ENCODE assay signal across 25 cellular contexts in the genomic region with DNA sequence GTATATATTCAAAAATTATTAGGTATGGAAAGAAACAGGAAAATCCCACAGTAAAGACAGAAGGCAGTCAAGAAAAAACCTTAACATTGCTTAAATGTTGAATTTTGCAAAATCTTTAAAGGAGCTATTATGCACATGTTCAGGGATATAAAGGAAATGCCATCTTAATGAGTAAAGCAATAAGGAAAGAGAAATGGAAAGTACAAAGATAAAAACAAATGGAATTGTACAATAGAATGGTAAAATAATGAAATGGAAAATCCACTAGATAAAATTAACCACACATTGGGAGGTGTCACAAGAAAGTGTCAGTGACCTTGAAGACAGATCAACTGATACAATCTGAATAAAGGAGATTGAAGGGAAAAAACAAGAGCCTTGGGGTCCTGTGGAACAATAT.
DNase-seq lines count a peak whose midpoint lies in the region; ATAC-seq, FAIRE-seq and TF ChIP-seq lines count a peak whose summit lies in the region.
"Had no signal": no experiment of that assay in that cellular context is flagged by ENCODE, and none has a peak within 500 bp of the region (broad histone marks: within the 10 kb centered on the region; RNA-seq: fewer than 3 reads in every experiment).

No MANE protein-coding gene starts in this region.

- H3K9me3 ChIP-seq in astrocyte (ENCODE audit: insufficient read depth, low read depth, low read length) = no peaks in the 10 kb centered on the region
- H3K9me3 ChIP-seq in fibroblast of lung (ENCODE audit: control insufficient read depth, insufficient read depth, low read depth, low read length) = no peaks in the 10 kb centered on the region
- no peaks in the 10 kb centered on the region for H3K9me3 ChIP-seq in effector memory CD4-positive, alpha-beta T cell (ENCODE audit: control insufficient read depth, low read length)

- no peak for ATAC-seq in GM19324 (IDR thresholded peaks at IDR 0.05; ENCODE audit: low FRiP score, unreplicated experiment)

- no peak overlapping the region for H3K27ac Mint-ChIP-seq in astrocyte (ENCODE audit: unreplicated experiment)
- H3K27ac Mint-ChIP-seq in CD14-positive monocyte = no peak overlapping the region

- no peaks in the 10 kb centered on the region for H3K27me3 ChIP-seq in astrocyte (ENCODE audit: insufficient read depth, low read length)
- no peaks in the 10 kb centered on the region for H3K27me3 ChIP-seq in fibroblast of lung (ENCODE audit: control insufficient read depth, insufficient read depth, low read length)
- H3K27me3 ChIP-seq in effector memory CD4-positive, alpha-beta T cell (replicated peaks; ENCODE audit: control insufficient read depth, insufficient read depth, low read length, poor library complexity, severe bottlenecking) = no peaks in the 10 kb centered on the region

- H3K4me2 ChIP-seq in astrocyte (ENCODE audit: low read length) (no peak overlapping the region), fibroblast of lung (ENCODE audit: extremely low read depth, insufficient read depth, low read length) (no peak overlapping the region)

- no peaks in the 10 kb centered on the region for H3K27me3 Mint-ChIP-seq in astrocyte (ENCODE audit: low read depth, unreplicated experiment)
- peaks cover 0 to 1% (median 0%) of the 10 kb centered on the region in 3 donors for H3K27me3 Mint-ChIP-seq in CD14-positive monocyte (ENCODE audit: low read depth in 3 of 3)

- H3K4me1 ChIP-seq in astrocyte (ENCODE audit: insufficient read depth, low read length) (no peaks in the 10 kb centered on the region), fibroblast of lung (ENCODE audit: control insufficient read depth, extremely low read depth, insufficient read depth, low read length) (no peaks in the 10 kb centered on the region)
- H3K4me1 ChIP-seq in effector memory CD4-positive, alpha-beta T cell (ENCODE audit: control insufficient read depth, insufficient read depth, low read length, poor library complexity, severe bottlenecking) = no peaks in the 10 kb centered on the region

- H3K9me3 Mint-ChIP-seq in astrocyte (ENCODE audit: unreplicated experiment) (no peaks in the 10 kb centered on the region), CD14-positive monocyte (peaks cover 0 to 3% (median 0%) of the 10 kb centered on the region in 7 donors)

- H3K4me1 Mint-ChIP-seq in astrocyte (ENCODE audit: low read depth, unreplicated experiment) = no peaks in the 10 kb centered on the region
- no peaks in the 10 kb centered on the region for H3K4me1 Mint-ChIP-seq in CD14-positive monocyte

- H3K4me3 ChIP-seq in AG10803 (ENCODE audit: low read length) = no peak overlapping the region
- H3K4me3 ChIP-seq in astrocyte (ENCODE audit: insufficient read depth, low read depth, low read length) = no peak overlapping the region
- no peak overlapping the region for H3K4me3 ChIP-seq in fibroblast of lung (replicated peaks in 1 of 4; ENCODE audit: control extremely low read depth in 1 of 4, insufficient read depth in 1 of 4, low read depth in 3 of 4, low read length in 4 of 4)
- H3K4me3 ChIP-seq in effector memory CD4-positive, alpha-beta T cell (ENCODE audit: insufficient read depth, low read depth, low read length, poor library complexity, severe bottlenecking) = no peak overlapping the region
- H3K4me3 ChIP-seq: SK-N-MC had no signal

- H3K4me3 Mint-ChIP-seq in astrocyte (ENCODE audit: unreplicated experiment) = no peak overlapping the region
- H3K4me3 Mint-ChIP-seq in CD14-positive monocyte = no peak overlapping the region

- no peak overlapping the region for H3K9ac ChIP-seq in astrocyte (ENCODE audit: low read length)
- no peak overlapping the region for H3K9ac ChIP-seq in fibroblast of lung (ENCODE audit: insufficient read depth, low read length)

- intact Hi-C loops in CD14-positive monocyte (cut with micrococcal nuclease) = no loop called here

- H2AFZ ChIP-seq in astrocyte (ENCODE audit: low read depth, low read length) (no peak overlapping the region), fibroblast of lung (ENCODE audit: low read length) (no peak overlapping the region)

- H3K36me3 ChIP-seq in astrocyte (ENCODE audit: insufficient read depth, low read length) (no peaks in the 10 kb centered on the region), fibroblast of lung (ENCODE audit: control insufficient read depth, insufficient read depth, low read length) (no peaks in the 10 kb centered on the region)
- no peaks in the 10 kb centered on the region for H3K36me3 ChIP-seq in effector memory CD4-positive, alpha-beta T cell (ENCODE audit: control insufficient read depth, insufficient read depth, low read length)

- H3K27ac ChIP-seq in astrocyte (ENCODE audit: low read depth, low read length) (no peak overlapping the region), fibroblast of lung (ENCODE audit: insufficient read depth, low read length) (no peak overlapping the region)
- H3K27ac ChIP-seq in effector memory CD4-positive, alpha-beta T cell (ENCODE audit: insufficient read depth, low read length, poor library complexity, severe bottlenecking) = no peak overlapping the region
- H3K27ac ChIP-seq: SK-N-MC had no signal

- TF ChIP-seq CTCF in AG10803 (conservative IDR thresholded peaks at IDR 0.05; ENCODE audit: low read length) = no peak
- TF ChIP-seq CTCF in astrocyte (IDR thresholded peaks at IDR 0.05; ENCODE audit: insufficient read depth, low read depth, low read length) = no peak
- no peak for TF ChIP-seq CTCF in fibroblast of lung (conservative IDR thresholded peaks at IDR 0.05 in 1 of 2, IDR thresholded peaks at IDR 0.05 in 1 of 2; ENCODE audit: low read depth in 1 of 2, low read length in 2 of 2)
- no peak for TF ChIP-seq CTCF in CD14-positive monocyte (IDR thresholded peaks at IDR 0.05)

- H3K36me3 Mint-ChIP-seq in astrocyte (ENCODE audit: low read depth, unreplicated experiment) = peaks cover 2% of the 10 kb centered on the region
- peaks cover 22 to 35% of the 10 kb centered on the region in 2 donors for H3K36me3 Mint-ChIP-seq in CD14-positive monocyte

- H4K20me1 ChIP-seq in astrocyte (ENCODE audit: insufficient read depth, low read length) (no peaks in the 10 kb centered on the region), fibroblast of lung (ENCODE audit: control insufficient read depth, extremely low read depth, insufficient read depth, low read length) (no peaks in the 10 kb centered on the region)

- H3K79me2 ChIP-seq in astrocyte (ENCODE audit: insufficient read depth, low read length) = no peaks in the 10 kb centered on the region
- no peaks in the 10 kb centered on the region for H3K79me2 ChIP-seq in fibroblast of lung (ENCODE audit: control insufficient read depth, insufficient read depth, low read length)

- FAIRE-seq in GM18507 (lab: Jason Lieb, UNC) (peak; percentile 48), astrocyte (lab: Jason Lieb, UNC) (no peak)
- FAIRE-seq: GM19239, RCC 7860 had no signal

- DNase-seq in AG10803 (ENCODE audit: low read depth) = peak; percentile 23
- no peak for DNase-seq in GM18507 (ENCODE audit: extremely low spot score, insufficient read length, low read depth)
- peak; percentile 16 for DNase-seq in astrocyte (ENCODE audit: low read depth)
- DNase-seq in fibroblast of lung (ENCODE audit: low read depth in 2 of 2) = peak; percentile 7 to 22
- DNase-seq in CD14-positive monocyte (ENCODE audit: low spot score) = no peak
- no peak for DNase-seq in kidney glomerular epithelial cell (lab: John Stamatoyannopoulos, UW)
- no peak for DNase-seq in effector memory CD4-positive, alpha-beta T cell
- DNase-seq: ACHN, AML-193, COR-L47, DMS 273 treated with DMSO at 0.1 percent for 48 hours, DND-41, GDM1, GOT3, KG1, NCI-H1417, NCI-H187, NCI-H2107, NCI-H510A, NCI-H748 treated with DMSO at 0.1 percent for 48 hours, SHP77 had no signal

Comparison
In these comparisons a context has a peak if more than half of its experiments do, and no peak if none do; other contexts are left out.
1. DNase-seq: peak in AG10803 (single experiment), astrocyte (single experiment) and fibroblast of lung (2 of 2); none in GM18507 (single experiment), CD14-positive monocyte (single experiment), kidney glomerular epithelial cell (single experiment) and effector memory CD4-positive, alpha-beta T cell (0 of 3).